Comparison of ENCODE assay signal across 10 cellular contexts in the genomic region with DNA sequence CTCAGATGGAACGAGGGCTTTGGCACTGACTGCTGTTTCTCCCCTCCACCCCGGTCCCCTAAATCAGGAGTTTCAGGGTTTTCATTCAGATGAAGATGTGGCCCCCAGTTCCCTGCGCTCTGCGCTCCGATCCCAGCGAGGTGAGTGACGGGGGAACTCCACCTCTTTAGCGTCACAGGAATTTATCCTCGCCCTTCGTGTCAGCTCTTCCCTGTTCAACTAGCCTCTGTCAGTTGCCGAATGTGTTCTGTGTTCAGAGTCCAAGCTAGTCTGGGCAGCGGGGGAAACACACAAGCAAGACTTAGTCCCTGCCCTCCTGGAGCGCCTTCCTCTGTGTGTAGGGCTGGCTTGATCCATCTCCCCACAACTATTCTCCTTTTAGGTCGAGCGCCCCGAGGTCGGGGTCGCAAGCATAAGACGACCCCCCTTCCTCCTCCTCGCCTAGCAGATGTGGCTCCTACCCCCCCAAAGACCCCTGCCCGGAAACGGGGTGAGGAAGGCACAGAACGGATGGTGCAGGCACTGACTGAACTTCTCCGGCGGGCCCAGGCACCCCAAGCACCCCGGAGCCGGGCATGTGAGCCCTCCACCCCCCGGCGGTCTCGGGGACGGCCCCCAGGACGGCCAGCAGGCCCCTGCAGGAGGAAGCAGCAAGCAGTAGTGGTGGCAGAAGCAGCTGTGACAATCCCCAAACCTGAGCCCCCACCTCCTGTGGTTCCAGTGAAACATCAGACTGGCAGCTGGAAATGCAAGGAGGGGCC. TPM values are rescaled to one million over a fixed set of nuclear protein-coding genes. Genes with fewer than 3 reads are reported as not detected.
DNase-seq lines count a peak whose midpoint lies in the region; ATAC-seq and TF ChIP-seq lines count a peak whose summit lies in the region.
"Had no signal": no experiment of that assay in that cellular context is flagged by ENCODE, and none has a peak within 500 bp of the region (broad histone marks: within the 10 kb centered on the region; RNA-seq: fewer than 3 reads in every experiment).

No MANE protein-coding gene starts in this region.

- H3K36me3 ChIP-seq in heart left ventricle (peaks cover 4 to 51% (median 39%) of the 10 kb centered on the region in 9 donors), upper lobe of right lung (peaks cover 44% of the 10 kb centered on the region)

- no peaks in the 10 kb centered on the region for H3K27me3 Mint-ChIP-seq in activated naive CD8-positive, alpha-beta T cell treated with anti-CD3 and anti-CD28 coated beads, Interleukin-2, amount 50 U/mL, for 24 hours

- H3K4me3 ChIP-seq in heart left ventricle, result peak overlapping the region in 7 of 12 donors; percentile 67 to 100 (median 84)
- peak overlapping the region; percentile 78 for H3K4me3 ChIP-seq in upper lobe of right lung

- peak overlapping the region; percentile 87 for H3K4me3 Mint-ChIP-seq in activated naive CD8-positive, alpha-beta T cell treated with anti-CD3 and anti-CD28 coated beads, Interleukin-2, amount 50 U/mL, for 24 hours

- WGBS in heart left ventricle, 4 donors, result 85 to 89% (median 87%) methylated on average over 31 to 32 of the region's 32 CpGs

- H3K4me1 Mint-ChIP-seq in activated naive CD8-positive, alpha-beta T cell treated with anti-CD3 and anti-CD28 coated beads, Interleukin-2, amount 50 U/mL, for 24 hours, result peaks cover 28% of the 10 kb centered on the region

- DNase-seq in heart left ventricle (no peak), cardiac septum (ENCODE audit: low spot score) (no peak), left lobe of liver (ENCODE audit: low spot score) (peak; percentile 55), upper lobe of right lung (no peak), NCI-H1694 treated with DMSO at 0.1 percent for 48 hours (lab: John Stamatoyannopoulos, UW) (no peak), erythroblast (lab: John Stamatoyannopoulos, UW) (no peak)
- DNase-seq in activated naive CD8-positive, alpha-beta T cell treated with anti-CD3 and anti-CD28 coated beads, Interleukin-2, amount 50 U/mL, for 24 hours, result no peak
- no peak for DNase-seq in activated CD4-positive, alpha-beta T cell treated with anti-CD3 and anti-CD28 coated beads, Interleukin-2, amount 50 U/mL, for 1 hour
- DNase-seq: NCI-H446 treated with DMSO at 0.1 percent for 48 hours had no signal

- H3K4me1 ChIP-seq in heart left ventricle (peaks cover 3 to 39% (median 22%) of the 10 kb centered on the region in 12 donors), upper lobe of right lung (peaks cover 24% of the 10 kb centered on the region)

- TF ChIP-seq CTCF in heart left ventricle (IDR thresholded peaks at IDR 0.05) (no peak), upper lobe of right lung (IDR thresholded peaks at IDR 0.05) (no peak)

- H3K27ac Mint-ChIP-seq in activated naive CD8-positive, alpha-beta T cell treated with anti-CD3 and anti-CD28 coated beads, Interleukin-2, amount 50 U/mL, for 24 hours, result peak overlapping the region; percentile 92

- H3K9me3 ChIP-seq in heart left ventricle (no peaks in the 10 kb centered on the region), upper lobe of right lung (no peaks in the 10 kb centered on the region)
- H3K9me3 ChIP-seq: suprapubic skin had no signal

- H3K36me3 Mint-ChIP-seq in activated naive CD8-positive, alpha-beta T cell treated with anti-CD3 and anti-CD28 coated beads, Interleukin-2, amount 50 U/mL, for 24 hours (ENCODE audit: low read depth), result peaks cover 58% of the 10 kb centered on the region

- no peaks in the 10 kb centered on the region for H3K9me3 Mint-ChIP-seq in activated naive CD8-positive, alpha-beta T cell treated with anti-CD3 and anti-CD28 coated beads, Interleukin-2, amount 50 U/mL, for 24 hours

- H3K27ac ChIP-seq in heart left ventricle, result peak overlapping the region in 2 of 12 donors; percentile 85 to 89
- no peak overlapping the region for H3K27ac ChIP-seq in upper lobe of right lung

- no peak for ATAC-seq in heart left ventricle
- ATAC-seq in activated naive CD8-positive, alpha-beta T cell treated with anti-CD3 and anti-CD28 coated beads, Interleukin-2, amount 50 U/mL, for 24 hours, result no peak
- peak; percentile 5 for ATAC-seq in left lobe of liver
- no peak for ATAC-seq in upper lobe of right lung

- H3K27me3 ChIP-seq in heart left ventricle, result no peaks in the 10 kb centered on the region
- H3K27me3 ChIP-seq in upper lobe of right lung, result no peaks in the 10 kb centered on the region
- H3K27me3 ChIP-seq: suprapubic skin had no signal

- TF ChIP-seq POLR2A in heart left ventricle (IDR thresholded peaks at IDR 0.05) (no peak), erythroblast (IDR thresholded peaks at IDR 0.05; ENCODE audit: low read length) (no peak)

- intact Hi-C loops in heart left ventricle (cut with DNase I) (loop anchor here in 4 of 10 donors (5.0 to 10.0 kb wide), 5 partner anchors 172 to 455 kb away; a partner anchor contains a TSS), cardiac septum (cut with DNase I) (loop anchor here (5.0 to 10.0 kb wide), 2 partner anchors 105 to 172 kb away; a partner anchor contains a TSS), upper lobe of right lung (cut with DNase I) (no loop called here)

RNA-seq across cellular contexts. Expression of a gene that starts 1.8 kb away (rescaled TPM):
- total RNA-seq in heart left ventricle, result 10 to 100 TPM; 11.3 to 24.5 (median 15.7) TPM
- 10 to 100 TPM; 13.9 to 15.8 TPM for polyA plus RNA-seq in heart left ventricle
- 19.9 TPM for total RNA-seq in cardiac septum
- 23.0 TPM for total RNA-seq in left lobe of liver
- total RNA-seq in upper lobe of right lung, result 36.6 TPM

RNA-seq across cellular contexts. Expression of a gene that starts 15.2 kb away (rescaled TPM):
- under 1 TPM in 1 of 9 donors, not detected in 8; 0.24 TPM for total RNA-seq in heart left ventricle
- polyA plus RNA-seq in heart left ventricle, result not detected
- total RNA-seq in cardiac septum, result 0.13 TPM
- total RNA-seq in left lobe of liver, result 0.10 TPM
- 0.23 TPM for total RNA-seq in upper lobe of right lung
- total RNA-seq: suprapubic skin had no signal

RNA-seq across cellular contexts. Expression of a gene that starts 22.7 kb away (rescaled TPM):
- total RNA-seq in heart left ventricle, result 10 to 100 TPM in 1 of 9 donors, 1 to 10 TPM in 7, under 1 TPM in 1; 0.74 to 25.2 (median 3.6) TPM
- polyA plus RNA-seq in heart left ventricle, result 10 to 100 TPM in 1 of 2 donors, 1 to 10 TPM in 1; 3.4 to 10.8 TPM
- 4.2 TPM for total RNA-seq in cardiac septum
- 30.8 TPM for total RNA-seq in left lobe of liver
- 16.9 TPM for total RNA-seq in upper lobe of right lung

RNA-seq across cellular contexts. Expression of a gene that starts 25.6 kb away (rescaled TPM):
- total RNA-seq in heart left ventricle (10 to 100 TPM; 14.3 to 32.8 (median 20.9) TPM), cardiac septum (24.9 TPM), left lobe of liver (15.1 TPM), upper lobe of right lung (26.3 TPM)
- polyA plus RNA-seq in heart left ventricle, result 10 to 100 TPM in 1 of 2 donors, 1 to 10 TPM in 1; 7.2 to 27.1 TPM

RNA-seq across cellular contexts. Expression of a gene that starts 25.9 kb away (rescaled TPM):
- total RNA-seq in heart left ventricle (10 to 100 TPM; 25.2 to 69.0 (median 40.9) TPM), cardiac septum (43.2 TPM), left lobe of liver (31.7 TPM), upper lobe of right lung (51.0 TPM)
- 10 to 100 TPM; 52.6 to 95.1 TPM for polyA plus RNA-seq in heart left ventricle
